8 cellular contexts compared by ENCODE assay signal in genomic region chr9:129626944-129627297, GRCh38. TPM values are rescaled to one million over a fixed set of nuclear protein-coding genes. Genes with fewer than 3 reads are reported as not detected.
DNase-seq lines count a peak whose midpoint lies in the region; ATAC-seq, FAIRE-seq and TF ChIP-seq lines count a peak whose summit lies in the region.

No MANE protein-coding gene starts in this region.

- POLR2A ChIA-PET in AG04450 (lab: Yijun Ruan, JAX): interaction anchor here (0.7 to 1.8 kb wide), 5 partner anchors 13 to 487 kb away, joined by 3 to 10 read pairs (median 3); partner anchors contain the start of gene IER5L

- intact Hi-C loops in left colon (cut with DNase I, micrococcal nuclease): no loop called here

- no peak for FAIRE-seq in RCC 7860 (lab: Jason Lieb, UNC)

- H3K36me3 Mint-ChIP-seq in naive B cell: no peaks in the 10 kb centered on the region

- peaks cover 0 to 21% (median 10%) of the 10 kb centered on the region in 3 donors for H3K27me3 Mint-ChIP-seq in naive B cell

- H3K27ac Mint-ChIP-seq in naive B cell: peak overlapping the region; percentile 93 to 99 (median 98)

- ATAC-seq in GM21390 (IDR thresholded peaks at IDR 0.05; ENCODE audit: unreplicated experiment) (peak; percentile 7), naive B cell (ENCODE audit: low read depth in 2 of 2) (no peak), HG03025 (IDR thresholded peaks at IDR 0.05; ENCODE audit: low FRiP score, unreplicated experiment) (no peak), left colon (no peak)

- CTCF ChIA-PET in AG04450 (lab: Charles Lee): interaction anchor here (0.7 to 1.8 kb wide), 5 partner anchors 15 to 495 kb away, joined by 3 to 16 read pairs (median 5); partner anchors contain the start of gene ASB6

- H3K4me3 ChIP-seq in AG04450 (ENCODE audit: low read depth, low read length): peak overlapping the region; percentile 92
- H3K4me3 ChIP-seq in duodenal mucosa (ENCODE audit: low read depth in 1 of 2, low read length in 2 of 2): peak overlapping the region; percentile 91 to 95

- peaks cover 44 to 70% (median 60%) of the 10 kb centered on the region in 3 donors for H3K4me1 Mint-ChIP-seq in naive B cell

- peaks cover 26 to 42% of the 10 kb centered on the region in 2 donors for H3K4me1 ChIP-seq in duodenal mucosa (ENCODE audit: control insufficient read depth in 1 of 2, insufficient read depth in 2 of 2, low read length in 2 of 2)

- peaks cover 3 to 9% of the 10 kb centered on the region in 2 donors for H3K36me3 ChIP-seq in duodenal mucosa (ENCODE audit: control insufficient read depth in 1 of 2, insufficient read depth in 2 of 2, low read length in 2 of 2)

- TF ChIP-seq CTCF in AG04450 (IDR thresholded peaks at IDR 0.05; ENCODE audit: low read depth, low read length): no peak

- H3K27me3 ChIP-seq in AG04450 (ENCODE audit: control insufficient read depth, insufficient read depth, low read length): no peaks in the 10 kb centered on the region
- H3K27me3 ChIP-seq in duodenal mucosa (ENCODE audit: control insufficient read depth in 1 of 2, insufficient read depth in 2 of 2, low read length in 2 of 2): no peaks in the 10 kb centered on the region

- H3K27ac ChIP-seq in AG04450 (ENCODE audit: low read depth, low read length): peak overlapping the region; percentile 94
- peak overlapping the region; percentile 96 for H3K27ac ChIP-seq in duodenal mucosa (ENCODE audit: low read depth, low read length)

- H3K9me3 ChIP-seq in AG04450 (ENCODE audit: control insufficient read depth, insufficient read depth, low read length): no peaks in the 10 kb centered on the region
- no peaks in the 10 kb centered on the region for H3K9me3 ChIP-seq in duodenal mucosa (ENCODE audit: control insufficient read depth in 1 of 2, low read length in 2 of 2)

- H3K9me3 Mint-ChIP-seq in naive B cell: peaks cover 0 to 2% (median 0%) of the 10 kb centered on the region in 7 donors

- H3K9ac ChIP-seq in duodenal mucosa (ENCODE audit: low read depth in 1 of 2, low read length in 2 of 2): peak overlapping the region; percentile 85

- H3K4me3 Mint-ChIP-seq in naive B cell: peak overlapping the region; percentile 88 to 94 (median 91)

- DNase-seq in AG04450 (ENCODE audit: low read depth, low spot score) (peak; percentile 72), RCC 7860 (ENCODE audit: low spot score) (peak; percentile 82), naive B cell (no peak), activated gamma-delta T cell (lab: John Stamatoyannopoulos, UW) (no peak), left colon (no peak)

RNA-seq across cellular contexts. Expression of gene NTMT1, which starts 1.0 kb away (rescaled TPM):
- polyA plus RNA-seq in AG04450 (2011; rRNA removed): 49.3 and 50.4 TPM in 2 replicates
- 25.3 and 30.8 TPM in 2 replicates for polyA minus RNA-seq in AG04450 (2011; rRNA and poly(A)+ RNA removed)
- 10 to 100 TPM; 30.3 to 57.7 (median 35.4) TPM for polyA plus RNA-seq in naive B cell (ENCODE audit: low read depth in 6 of 6)
- total RNA-seq in left colon: 10 to 100 TPM; 23.2 to 25.8 TPM

RNA-seq across cellular contexts. Expression of gene C9orf50, which starts 6.0 kb away (rescaled TPM):
- polyA plus RNA-seq in AG04450 (2011; rRNA removed) (0.26 and 0.30 TPM in 2 replicates), naive B cell (ENCODE audit: low read depth in 6 of 6) (not detected)
- not detected in 2 replicates for polyA minus RNA-seq in AG04450 (2011; rRNA and poly(A)+ RNA removed)
- total RNA-seq in left colon: under 1 TPM in 1 of 2 donors, not detected in 1; 0.36 TPM

RNA-seq across cellular contexts. Expression of gene ASB6, which starts 15.0 kb away (rescaled TPM):
- polyA plus RNA-seq in AG04450 (2011; rRNA removed) (11.6 and 15.3 TPM in 2 replicates), naive B cell (ENCODE audit: low read depth in 6 of 6) (10 to 100 TPM; 13.3 to 23.4 (median 16.5) TPM)
- 9.4 and 14.0 TPM in 2 replicates for polyA minus RNA-seq in AG04450 (2011; rRNA and poly(A)+ RNA removed)
- total RNA-seq in left colon: 10 to 100 TPM; 17.5 to 18.3 TPM

RNA-seq across cellular contexts. Expression of gene PRRX2, which starts 38.5 kb away (rescaled TPM):
- 8.3 and 15.0 TPM in 2 replicates for polyA plus RNA-seq in AG04450 (2011; rRNA removed)
- polyA minus RNA-seq in AG04450 (2011; rRNA and poly(A)+ RNA removed): 4.0 and 4.2 TPM in 2 replicates
- not detected for polyA plus RNA-seq in naive B cell (ENCODE audit: low read depth in 6 of 6)
- 1 to 10 TPM in 1 of 2 donors, under 1 TPM in 1; 0.52 to 1.1 TPM for total RNA-seq in left colon

Comparison
In these comparisons a context has a peak if more than half of its experiments do, and no peak if none do; other contexts are left out.
1. DNase-seq: peak in AG04450 (single experiment) and RCC 7860 (single experiment); none in naive B cell (single experiment), activated gamma-delta T cell (single experiment) and left colon (0 of 2).